8 cellular contexts compared by ENCODE assay signal in genomic region chr1:42765271-42765670, GRCh38. TPM values are rescaled to one million over a fixed set of nuclear protein-coding genes. Genes with fewer than 3 reads are reported as not detected.
A peak's percentile ranks its signal among the peaks of the same experiment; 100 is the strongest.
DNase-seq lines count a peak whose midpoint lies in the region; ATAC-seq, FAIRE-seq and TF ChIP-seq lines count a peak whose summit lies in the region.

No MANE protein-coding gene starts in this region.

- dilution Hi-C loops in endothelial cell of umbilical vein (cut with MboI; ENCODE audit: extremely low pct_ligation_motif_present, low sequenced_read_pairs), result no loop called here

- H3K36me3 Mint-ChIP-seq in endothelial cell (ENCODE audit: low read depth, unreplicated experiment) (peaks cover 4% of the 10 kb centered on the region), HFFc6 (ENCODE audit: low read depth) (peaks cover 5% of the 10 kb centered on the region; the same call in 1 of the 2 replicates)

- H3K4me1 Mint-ChIP-seq in endothelial cell (ENCODE audit: unreplicated experiment) (peaks cover 19% of the 10 kb centered on the region), HFFc6 (ENCODE audit: low read depth) (peaks cover 11% of the 10 kb centered on the region)

- H2AFZ ChIP-seq in Karpas-422 (ENCODE audit: low read length) (no peak overlapping the region), endothelial cell of umbilical vein (ENCODE audit: low read depth, low read length) (peak overlapping the region; percentile 6), neuron (ENCODE audit: low read depth, low read length) (peak overlapping the region; percentile 34)

- H3K4me3 ChIP-seq in AG10803 (ENCODE audit: low read length), result peak overlapping the region; percentile 98
- peak overlapping the region; percentile 92 for H3K4me3 ChIP-seq in Karpas-422 (ENCODE audit: low read length)
- peak overlapping the region; percentile 54 to 90 (median 65) for H3K4me3 ChIP-seq in endothelial cell of umbilical vein (replicated peaks in 1 of 3; ENCODE audit: insufficient read depth in 1 of 3, low read depth in 1 of 3, low read length in 3 of 3)
- H3K4me3 ChIP-seq in neuron (ENCODE audit: low read length), result peak overlapping the region; percentile 66

- no peak for ATAC-seq in GM19351 (IDR thresholded peaks at IDR 0.05; ENCODE audit: unreplicated experiment)

- TF ChIP-seq POLR2A in endothelial cell of umbilical vein (IDR thresholded peaks at IDR 0.05; ENCODE audit: low read depth, low read length) (no peak), H54 (IDR thresholded peaks at IDR 0.05; ENCODE audit: low read depth, low read length) (no peak)

- H3K4me2 ChIP-seq in Karpas-422 (ENCODE audit: low read depth, low read length, poor library complexity, severe bottlenecking) (peak overlapping the region; percentile 89), endothelial cell of umbilical vein (ENCODE audit: insufficient read depth, low read length) (peak overlapping the region; percentile 95)

- no TSS peak for BruUV-seq in endothelial cell of umbilical vein (replicated peaks; lab: Mats Ljungman, UMichigan)

- peaks cover 28% of the 10 kb centered on the region for H3K4me1 ChIP-seq in Karpas-422 (ENCODE audit: low read length)
- H3K4me1 ChIP-seq in endothelial cell of umbilical vein (ENCODE audit: control insufficient read depth, extremely low read depth, insufficient read depth, low read length), result peaks cover 20% of the 10 kb centered on the region
- H3K4me1 ChIP-seq in neuron (ENCODE audit: insufficient read depth, low read length), result peaks cover 16% of the 10 kb centered on the region

- CTCF ChIA-PET in endothelial cell of umbilical vein (lab: Charles Lee), result interaction anchor here (0.7 to 3.7 kb wide), 16 partner anchors 7 to 592 kb away, joined by 3 to 32 read pairs (median 6); partner anchors contain the start of genes ERMAP, TMEM269 and ZNF691

- H3K9me3 Mint-ChIP-seq in endothelial cell (ENCODE audit: unreplicated experiment), result no peaks in the 10 kb centered on the region
- no peaks in the 10 kb centered on the region for H3K9me3 Mint-ChIP-seq in HFFc6

- intact Hi-C loops in endothelial cell of umbilical vein (cut with micrococcal nuclease), result loop anchor here (5.0 kb wide), 2 partner anchors 157 to 308 kb away; partner anchors contain the start of genes PPCS and ZMYND12

- H3K27me3 Mint-ChIP-seq in endothelial cell (ENCODE audit: unreplicated experiment), result peaks cover 5% of the 10 kb centered on the region
- no peaks in the 10 kb centered on the region for H3K27me3 Mint-ChIP-seq in HFFc6 (ENCODE audit: insufficient read depth)

- H3K27me3 ChIP-seq in Karpas-422 (ENCODE audit: low read length) (no peaks in the 10 kb centered on the region), endothelial cell of umbilical vein (ENCODE audit: control insufficient read depth in 2 of 2, insufficient read depth in 2 of 2, low read length in 2 of 2) (no peaks in the 10 kb centered on the region), neuron (ENCODE audit: insufficient read depth, low read length) (no peaks in the 10 kb centered on the region)

- H3K9me3 ChIP-seq in Karpas-422 (ENCODE audit: low read length) (no peaks in the 10 kb centered on the region), endothelial cell of umbilical vein (replicated peaks; ENCODE audit: control insufficient read depth, insufficient read depth, low read length) (no peaks in the 10 kb centered on the region), neuron (ENCODE audit: low read length) (no peaks in the 10 kb centered on the region)

- no peak overlapping the region for H3K27ac ChIP-seq in Karpas-422 (ENCODE audit: low read length)
- peak overlapping the region; percentile 62 for H3K27ac ChIP-seq in endothelial cell of umbilical vein (ENCODE audit: insufficient read depth, low read depth, low read length)

- DNase-seq in AG10803 (ENCODE audit: low read depth) (peak; percentile 69), Karpas-422 (no peak), endothelial cell of umbilical vein (ENCODE audit: low read depth, low spot score) (peak; percentile 54), endothelial cell (ENCODE audit: low spot score) (no peak), H54 (ENCODE audit: insufficient read length, low spot score) (no peak), HFFc6 (no peak)

- POLR2A ChIA-PET in endothelial cell of umbilical vein (lab: Charles Lee), result interaction anchor here (0.9 kb wide), 2 partner anchors 52 to 83 kb away, joined by 4 to 10 read pairs; partner anchors contain the start of gene YBX1

- no peaks in the 10 kb centered on the region; the same call in 1 of the 2 replicates for H3K36me3 ChIP-seq in Karpas-422 (ENCODE audit: insufficient read depth, low read length)
- H3K36me3 ChIP-seq in endothelial cell of umbilical vein (ENCODE audit: control insufficient read depth in 2 of 2, extremely low read depth in 1 of 2, insufficient read depth in 2 of 2, low read length in 2 of 2), result peaks cover 0 to 4% of the 10 kb centered on the region in 2 experiments
- H3K36me3 ChIP-seq in neuron (ENCODE audit: insufficient read depth, low read length), result peaks cover 2% of the 10 kb centered on the region

- H3K27ac Mint-ChIP-seq in endothelial cell (ENCODE audit: unreplicated experiment), result no peak overlapping the region
- no peak overlapping the region for H3K27ac Mint-ChIP-seq in HFFc6

- H3K4me3 Mint-ChIP-seq in endothelial cell (ENCODE audit: unreplicated experiment), result no peak overlapping the region
- H3K4me3 Mint-ChIP-seq in HFFc6, result no peak overlapping the region

- H3K9ac ChIP-seq in Karpas-422 (ENCODE audit: low read length), result peak overlapping the region; percentile 90
- H3K9ac ChIP-seq in endothelial cell of umbilical vein (replicated peaks; ENCODE audit: extremely low read depth, insufficient read depth, low read length), result peak overlapping the region; percentile 76

- H3K9me2 ChIP-seq in Karpas-422 (replicated peaks; ENCODE audit: insufficient read depth, low read length), result no peaks in the 10 kb centered on the region

- peaks cover 61% of the 10 kb centered on the region for H3K79me2 ChIP-seq in Karpas-422 (ENCODE audit: low read length)
- peaks cover 56% of the 10 kb centered on the region for H3K79me2 ChIP-seq in endothelial cell of umbilical vein (ENCODE audit: control insufficient read depth, insufficient read depth, low read length)

- no peak for TF ChIP-seq CTCF in AG10803 (conservative IDR thresholded peaks at IDR 0.05; ENCODE audit: low read length)
- TF ChIP-seq CTCF in endothelial cell of umbilical vein (IDR thresholded peaks at IDR 0.05; ENCODE audit: extremely low read depth in 1 of 2, insufficient read depth in 1 of 2, low read depth in 1 of 2, low read length in 2 of 2), result no peak
- no peak for TF ChIP-seq CTCF in endothelial cell (IDR thresholded peaks at IDR 0.05; ENCODE audit: unreplicated experiment)
- no peak for TF ChIP-seq CTCF in HFFc6 (IDR thresholded peaks at IDR 0.05)

- H3K9me1 ChIP-seq in endothelial cell of umbilical vein (replicated peaks; ENCODE audit: control insufficient read depth, extremely low read depth, insufficient read depth, low read length), result no peaks in the 10 kb centered on the region

- FAIRE-seq in endothelial cell of umbilical vein (lab: Jason Lieb, UNC) (peak; percentile 73), H54 (lab: Jason Lieb, UNC) (no peak)

- H4K20me1 ChIP-seq in Karpas-422 (ENCODE audit: insufficient read depth, low read depth, low read length), result no peaks in the 10 kb centered on the region
- no peaks in the 10 kb centered on the region for H4K20me1 ChIP-seq in endothelial cell of umbilical vein (replicated peaks; ENCODE audit: control insufficient read depth, extremely low read depth, insufficient read depth, low read length)

RNA-seq across cellular contexts. Expression of gene P3H1, which starts 1.6 kb away (rescaled TPM):
- total RNA-seq in Karpas-422 (2014; rRNA removed; shearing (Covaris generic); ENCODE audit: low replicate concordance), result 18.1 and 49.1 TPM in 2 replicates
- total RNA-seq in endothelial cell of umbilical vein (136 and 146 TPM in 2 replicates), endothelial cell (ENCODE audit: unreplicated experiment) (178 TPM)
- polyA plus RNA-seq in endothelial cell of umbilical vein, result 194 and 246 TPM in 2 replicates
- polyA plus RNA-seq in endothelial cell of umbilical vein (2011; cell fraction: cytosol; rRNA removed), result 142 and 155 TPM in 2 replicates
- 270 and 291 TPM in 2 replicates for polyA plus RNA-seq in endothelial cell of umbilical vein (2011; cell fraction: nucleus; rRNA removed)
- 88.9 and 103 TPM in 2 replicates for polyA plus RNA-seq in endothelial cell of umbilical vein (2012)
- polyA minus RNA-seq in endothelial cell of umbilical vein, result 146 and 147 TPM in 2 replicates
- polyA minus RNA-seq in endothelial cell of umbilical vein (2011; cell fraction: cytosol; rRNA and poly(A)+ RNA removed), result 32.3 TPM
- polyA minus RNA-seq in endothelial cell of umbilical vein (2011; cell fraction: nucleus; rRNA and poly(A)+ RNA removed), result 60.5 and 78.9 TPM in 2 replicates
- total RNA-seq in HFFc6 (2021; fragmentation: NEBNext Ultra II Directional; extraction: Animal tissue kit (Norgen Biotek cat#: 25700)), result 100 to 1,000 TPM; 115 to 169 (median 126) TPM

RNA-seq across cellular contexts. Expression of gene C1orf50, which starts 1.8 kb away (rescaled TPM):
- 5.5 and 12.2 TPM in 2 replicates for total RNA-seq in Karpas-422 (2014; rRNA removed; shearing (Covaris generic); ENCODE audit: low replicate concordance)
- total RNA-seq in endothelial cell of umbilical vein (4.0 and 7.4 TPM in 2 replicates), endothelial cell (ENCODE audit: unreplicated experiment) (11.3 TPM)
- 2.8 and 4.8 TPM in 2 replicates for polyA plus RNA-seq in endothelial cell of umbilical vein
- polyA plus RNA-seq in endothelial cell of umbilical vein (2011; cell fraction: cytosol; rRNA removed), result 4.6 and 5.3 TPM in 2 replicates
- polyA plus RNA-seq in endothelial cell of umbilical vein (2011; cell fraction: nucleus; rRNA removed), result 4.0 and 4.6 TPM in 2 replicates
- 2.8 and 4.5 TPM in 2 replicates for polyA plus RNA-seq in endothelial cell of umbilical vein (2012)
- 1.5 TPM in 2 replicates for polyA minus RNA-seq in endothelial cell of umbilical vein
- 1.4 TPM for polyA minus RNA-seq in endothelial cell of umbilical vein (2011; cell fraction: cytosol; rRNA and poly(A)+ RNA removed)
- polyA minus RNA-seq in endothelial cell of umbilical vein (2011; cell fraction: nucleus; rRNA and poly(A)+ RNA removed), result 3.3 and 3.9 TPM in 2 replicates
- total RNA-seq in HFFc6 (2021; fragmentation: NEBNext Ultra II Directional; extraction: Animal tissue kit (Norgen Biotek cat#: 25700)), result 1 to 10 TPM; 4.9 to 8.8 (median 6.0) TPM

RNA-seq across cellular contexts. Expression of gene TMEM269, which starts 19.5 kb away (rescaled TPM):
- not detected in 2 replicates for total RNA-seq in Karpas-422 (2014; rRNA removed; shearing (Covaris generic); ENCODE audit: low replicate concordance)
- total RNA-seq in endothelial cell of umbilical vein (not detected in 2 replicates), endothelial cell (ENCODE audit: unreplicated experiment) (0.38 TPM)
- polyA plus RNA-seq in endothelial cell of umbilical vein, result 0.03 TPM in 1 of 2 replicates, not detected in the other
- polyA plus RNA-seq in endothelial cell of umbilical vein (2011; cell fraction: cytosol; rRNA removed), result 0.01 TPM in 1 of 2 replicates, not detected in the other
- 0.04 TPM in 1 of 2 replicates, not detected in the other for polyA plus RNA-seq in endothelial cell of umbilical vein (2011; cell fraction: nucleus; rRNA removed)
- 0.12 TPM in 1 of 2 replicates, not detected in the other for polyA plus RNA-seq in endothelial cell of umbilical vein (2012)
- polyA minus RNA-seq in endothelial cell of umbilical vein, result not detected in 2 replicates
- polyA minus RNA-seq in endothelial cell of umbilical vein (2011; cell fraction: cytosol; rRNA and poly(A)+ RNA removed), result not detected
- 0.14 TPM in 1 of 2 replicates, not detected in the other for polyA minus RNA-seq in endothelial cell of umbilical vein (2011; cell fraction: nucleus; rRNA and poly(A)+ RNA removed)
- not detected for total RNA-seq in HFFc6 (2021; fragmentation: NEBNext Ultra II Directional; extraction: Animal tissue kit (Norgen Biotek cat#: 25700))

RNA-seq across cellular contexts. Expression of gene CLDN19, which starts 25.2 kb away (rescaled TPM):
- total RNA-seq in Karpas-422 (2014; rRNA removed; shearing (Covaris generic); ENCODE audit: low replicate concordance), result not detected in 2 replicates
- not detected in 2 replicates for total RNA-seq in endothelial cell of umbilical vein
- not detected in 2 replicates for polyA plus RNA-seq in endothelial cell of umbilical vein
- not detected in 2 replicates for polyA plus RNA-seq in endothelial cell of umbilical vein (2011; cell fraction: cytosol; rRNA removed)
- not detected in 2 replicates for polyA plus RNA-seq in endothelial cell of umbilical vein (2011; cell fraction: nucleus; rRNA removed)
- not detected in 2 replicates for polyA plus RNA-seq in endothelial cell of umbilical vein (2012)
- polyA minus RNA-seq in endothelial cell of umbilical vein, result not detected in 2 replicates
- not detected for polyA minus RNA-seq in endothelial cell of umbilical vein (2011; cell fraction: cytosol; rRNA and poly(A)+ RNA removed)
- polyA minus RNA-seq in endothelial cell of umbilical vein (2011; cell fraction: nucleus; rRNA and poly(A)+ RNA removed), result not detected in 2 replicates
- total RNA-seq in endothelial cell (ENCODE audit: unreplicated experiment), result not detected
- not detected for total RNA-seq in HFFc6 (2021; fragmentation: NEBNext Ultra II Directional; extraction: Animal tissue kit (Norgen Biotek cat#: 25700))

RNA-seq across cellular contexts. Expression of gene ERMAP, which starts 51.7 kb away (rescaled TPM):
- 0.54 and 1.6 TPM in 2 replicates for total RNA-seq in Karpas-422 (2014; rRNA removed; shearing (Covaris generic); ENCODE audit: low replicate concordance)
- total RNA-seq in endothelial cell of umbilical vein (7.8 and 7.9 TPM in 2 replicates), endothelial cell (ENCODE audit: unreplicated experiment) (12.4 TPM)
- 6.7 and 8.6 TPM in 2 replicates for polyA plus RNA-seq in endothelial cell of umbilical vein
- polyA plus RNA-seq in endothelial cell of umbilical vein (2011; cell fraction: cytosol; rRNA removed), result 7.1 and 7.2 TPM in 2 replicates
- 17.7 and 20.4 TPM in 2 replicates for polyA plus RNA-seq in endothelial cell of umbilical vein (2011; cell fraction: nucleus; rRNA removed)
- polyA plus RNA-seq in endothelial cell of umbilical vein (2012), result 3.5 and 3.8 TPM in 2 replicates
- polyA minus RNA-seq in endothelial cell of umbilical vein, result 10.3 and 11.5 TPM in 2 replicates
- polyA minus RNA-seq in endothelial cell of umbilical vein (2011; cell fraction: cytosol; rRNA and poly(A)+ RNA removed), result 2.8 TPM
- 7.8 and 10.5 TPM in 2 replicates for polyA minus RNA-seq in endothelial cell of umbilical vein (2011; cell fraction: nucleus; rRNA and poly(A)+ RNA removed)
- total RNA-seq in HFFc6 (2021; fragmentation: NEBNext Ultra II Directional; extraction: Animal tissue kit (Norgen Biotek cat#: 25700)), result 10 to 100 TPM in 3 of 6 experiments, 1 to 10 TPM in 3; 8.9 to 12.3 (median 10.4) TPM

Comparison
In these comparisons a context has a peak if more than half of its experiments do, and no peak if none do; other contexts are left out.
1. DNase-seq: peak in AG10803 (single experiment) and endothelial cell of umbilical vein (single experiment); none in Karpas-422 (single experiment), endothelial cell (single experiment), H54 (single experiment) and HFFc6 (single experiment).
2. Peak in every context shown above with its lines, with median percentiles within 50 percentile points of each other: H3K4me3 ChIP-seq.